ENCODE assay signal across 15 cellular contexts in the genomic region with DNA sequence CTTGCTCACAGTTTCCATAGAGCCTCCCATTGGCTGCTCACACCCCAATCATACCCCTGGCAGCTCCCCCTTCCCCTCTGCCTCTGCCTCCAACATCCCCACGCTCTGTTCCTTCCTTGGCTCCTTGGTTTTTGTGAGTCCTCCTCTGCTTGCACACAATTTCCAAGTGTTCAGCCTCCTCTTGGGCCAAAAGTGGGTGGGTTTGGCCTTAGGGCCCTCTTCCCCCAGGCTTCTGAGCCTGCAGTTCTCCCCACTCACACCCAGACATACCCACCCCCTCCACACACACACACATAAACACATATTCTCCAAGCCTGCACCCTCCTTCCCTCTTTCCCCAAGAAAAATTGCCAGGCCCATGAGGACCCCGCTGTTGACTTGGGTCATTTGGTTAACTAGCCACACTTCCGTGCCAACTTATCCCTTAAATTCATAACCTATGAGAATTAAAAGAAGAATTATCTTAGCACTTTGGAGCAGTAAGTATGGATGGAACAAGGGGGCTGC. TPM values are rescaled to one million over a fixed set of nuclear protein-coding genes. Genes with fewer than 3 reads are reported as not detected.
"Had no signal": no experiment of that assay in that cellular context is flagged by ENCODE, and none has a peak within 500 bp of the region (broad histone marks: within the 10 kb centered on the region; RNA-seq: fewer than 3 reads in every experiment).

No MANE protein-coding gene starts in this region.

- ATAC-seq: esophagus mucosa; heart left ventricle; left lobe of liver; mucosa of descending colon; naive thymus-derived CD8-positive, alpha-beta T cell; right cardiac atrium; upper lobe of right lung had no signal

- H3K4me3 ChIP-seq: heart left ventricle, mucosa of descending colon, ovary, tibial artery, upper lobe of right lung had no signal

- H3K4me1 ChIP-seq: upper lobe of right lung had no signal

- DNase-seq: effector CD4-positive, alpha-beta T cell; heart left ventricle; hippocampal formation; mammary epithelial cell; mucosa of descending colon; naive thymus-derived CD8-positive, alpha-beta T cell; ovary; right cardiac atrium; small intestine; stimulated activated CD4-positive, alpha-beta T cell treated with anti-CD3 and anti-CD28 coated beads, Interleukin-12 subunit alpha, Interleukin-12 subunit beta, amount 100 ng/mL, for 4 hours; tibial artery; upper lobe of right lung had no signal

- H3K9me3 ChIP-seq: heart left ventricle, mucosa of descending colon, neutrophil, ovary, tibial artery, upper lobe of right lung had no signal

- H3K27ac ChIP-seq: heart left ventricle, neutrophil, ovary, tibial artery, upper lobe of right lung had no signal

- H3K27me3 ChIP-seq: ovary, tibial artery, upper lobe of right lung had no signal

- H3K36me3 ChIP-seq: heart left ventricle, neutrophil, ovary, tibial artery, upper lobe of right lung had no signal

RNA-seq across cellular contexts. Expression of gene APLN, which starts 4.5 kb away (rescaled TPM):
- total RNA-seq: naive thymus-derived CD8-positive, alpha-beta T cell had no signal
